ENCODE assay signal across 12 cellular contexts in genomic region chr9:37565661-37566618, GRCh38. TPM values are rescaled to one million over a fixed set of nuclear protein-coding genes. Genes with fewer than 3 reads are reported as not detected.
A peak's percentile ranks its signal among the peaks of the same experiment; 100 is the strongest.
DNase-seq lines count a peak whose midpoint lies in the region; ATAC-seq and TF ChIP-seq lines count a peak whose summit lies in the region.
"Had no signal": no experiment of that assay in that cellular context is flagged by ENCODE, and none has a peak within 500 bp of the region (broad histone marks: within the 10 kb centered on the region; RNA-seq: fewer than 3 reads in every experiment).

No MANE protein-coding gene starts in this region.

- intact Hi-C loops in body of pancreas (cut with DNase I): no loop called here

- WGBS in body of pancreas, 2 donors: 36 to 37% methylated on average over 6 to 7 of the region's 7 CpGs

- peak; percentile 27 for TF ChIP-seq POLR2A in GM18505 (IDR thresholded peaks at IDR 0.05; ENCODE audit: borderline replicate concordance, extremely low read depth, insufficient read depth, insufficient read length)
- no peak for TF ChIP-seq POLR2A in body of pancreas (IDR thresholded peaks at IDR 0.05)

- peak overlapping the region; percentile 48 to 76 (median 72) for H3K27ac ChIP-seq in body of pancreas
- H3K27ac ChIP-seq: ascending aorta, neural progenitor cell had no signal

- TF ChIP-seq CTCF in body of pancreas (IDR thresholded peaks at IDR 0.05): peak in 2 of 7 experiments; percentile 5 to 13

- H3K36me3 ChIP-seq in body of pancreas (replicated peaks in 1 of 2; ENCODE audit: insufficient read depth in 1 of 2, low read depth in 2 of 2): no peaks in the 10 kb centered on the region
- H3K36me3 ChIP-seq: neural progenitor cell had no signal

- H3K27me3 ChIP-seq in body of pancreas: no peaks in the 10 kb centered on the region
- H3K27me3 ChIP-seq: ascending aorta, neural progenitor cell had no signal

- peaks cover 0 to 3% (median 0%) of the 10 kb centered on the region in 3 donors for H3K9me3 ChIP-seq in body of pancreas
- H3K9me3 ChIP-seq: ascending aorta had no signal

- DNase-seq in body of pancreas (peak in 3 of 4 donors; percentile 32 to 49 (median 39)), NCI-H187 (lab: John Stamatoyannopoulos, UW) (no peak), retina (no peak), NCI-H69 (lab: John Stamatoyannopoulos, UW) (no peak)
- DNase-seq in activated naive CD4-positive, alpha-beta T cell treated with Interleukin-2 at 50 U/mL for 16 hours: no peak
- DNase-seq: activated CD8-positive, alpha-beta T cell treated with anti-CD3 and anti-CD28 coated beads, Interleukin-2, amount 10 ng/mL, durations not matched to agents 7 days and 5 days had no signal

- H3K4me3 ChIP-seq in body of pancreas: no peak overlapping the region
- H3K4me3 ChIP-seq: ascending aorta, neural progenitor cell had no signal

- H3K4me1 ChIP-seq in body of pancreas: peaks cover 29% of the 10 kb centered on the region
- H3K4me1 ChIP-seq: ascending aorta, neural progenitor cell had no signal

- ATAC-seq in GM18505 (IDR thresholded peaks at IDR 0.05; ENCODE audit: unreplicated experiment) (peak; percentile 66), GM21528 (IDR thresholded peaks at IDR 0.05; ENCODE audit: low FRiP score, unreplicated experiment) (peak; percentile 73), HG03108 (IDR thresholded peaks at IDR 0.05; ENCODE audit: unreplicated experiment) (peak; percentile 85), body of pancreas (peak; percentile 61)
- ATAC-seq: activated CD8-positive, alpha-beta T cell treated with anti-CD3 and anti-CD28 coated beads, Interleukin-2, amount 10 ng/mL, durations not matched to agents 7 days and 5 days; Right ventricle myocardium inferior had no signal

RNA-seq across cellular contexts. Expression of gene FBXO10, which starts 10.2 kb away (rescaled TPM):
- total RNA-seq in body of pancreas: 10 to 100 TPM; 13.2 to 15.3 TPM

RNA-seq across cellular contexts. Expression of gene TOMM5, which starts 26.5 kb away (rescaled TPM):
- total RNA-seq in body of pancreas: 10 to 100 TPM; 37.6 to 48.8 TPM

Comparison
In these comparisons a context has a peak if more than half of its experiments do, and no peak if none do; other contexts are left out.
1. DNase-seq: peak in body of pancreas (3 of 4); none in NCI-H187 (0 of 2), activated naive CD4-positive, alpha-beta T cell treated with Interleukin-2 at 50 U/mL for 16 hours (single experiment), retina (single experiment) and NCI-H69 (single experiment).
2. Peak in every context shown above with its lines, with median percentiles within 50 percentile points of each other: ATAC-seq.